12 cellular contexts compared by ENCODE assay signal in the genomic region with DNA sequence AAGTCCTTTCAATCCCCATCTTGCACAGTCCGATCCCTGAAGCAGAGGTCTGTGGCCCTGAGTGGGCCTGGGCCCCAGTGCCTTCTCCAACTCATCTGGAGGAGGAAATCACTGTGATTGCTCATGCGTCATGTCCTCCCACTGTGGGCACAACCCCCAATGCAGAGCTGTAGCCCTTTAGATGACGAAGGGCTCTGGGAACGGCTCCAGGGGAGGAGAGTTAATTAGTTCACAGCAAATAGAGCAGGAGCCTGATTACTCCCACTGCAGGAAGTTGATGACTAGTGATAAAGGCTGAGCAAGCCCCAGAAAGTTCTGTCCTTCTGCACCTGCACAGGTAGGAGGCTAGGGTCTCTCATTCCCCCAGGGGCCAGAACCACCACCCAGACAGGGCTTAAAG.
DNase-seq lines count a peak whose midpoint lies in the region; ATAC-seq, FAIRE-seq and TF ChIP-seq lines count a peak whose summit lies in the region.
"Had no signal": no experiment of that assay in that cellular context is flagged by ENCODE, and none has a peak within 500 bp of the region (broad histone marks: within the 10 kb centered on the region; RNA-seq: fewer than 3 reads in every experiment).

No MANE protein-coding gene starts in this region.

- no peaks in the 10 kb centered on the region for H3K36me3 ChIP-seq in astrocyte (ENCODE audit: insufficient read depth, low read length)

- peaks cover 26% of the 10 kb centered on the region for H3K4me1 ChIP-seq in astrocyte (ENCODE audit: insufficient read depth, low read length)

- H3K4me3 Mint-ChIP-seq in astrocyte (ENCODE audit: unreplicated experiment), result no peak overlapping the region
- H3K4me3 Mint-ChIP-seq: activated B cell treated with CpG ODN at 0.5 μM for 24 hours; activated naive CD4-positive, alpha-beta T cell treated with anti-CD3 and anti-CD28 coated beads for 36 hours; CD4-positive, CD25-positive, alpha-beta regulatory T cell had no signal

- no peak overlapping the region for H2AFZ ChIP-seq in astrocyte (ENCODE audit: low read depth, low read length)

- no peaks in the 10 kb centered on the region for H3K9me3 Mint-ChIP-seq in astrocyte (ENCODE audit: unreplicated experiment)
- H3K9me3 Mint-ChIP-seq: activated B cell treated with CpG ODN at 0.5 μM for 24 hours; activated naive CD4-positive, alpha-beta T cell treated with anti-CD3 and anti-CD28 coated beads for 36 hours; CD4-positive, CD25-positive, alpha-beta regulatory T cell had no signal

- peaks cover 21% of the 10 kb centered on the region for H3K27me3 Mint-ChIP-seq in astrocyte (ENCODE audit: low read depth, unreplicated experiment)

- peak; percentile 52 for FAIRE-seq in astrocyte (lab: Jason Lieb, UNC)
- FAIRE-seq: frontal cortex had no signal

- no peaks in the 10 kb centered on the region for H3K27me3 ChIP-seq in astrocyte (ENCODE audit: insufficient read depth, low read length)

- ATAC-seq in HG02973 (IDR thresholded peaks at IDR 0.05; ENCODE audit: unreplicated experiment), result no peak

- H3K36me3 Mint-ChIP-seq in astrocyte (ENCODE audit: low read depth, unreplicated experiment), result peaks cover 2% of the 10 kb centered on the region
- H3K36me3 Mint-ChIP-seq: CD4-positive, CD25-positive, alpha-beta regulatory T cell had no signal

- no peaks in the 10 kb centered on the region for H4K20me1 ChIP-seq in astrocyte (ENCODE audit: insufficient read depth, low read length)

- H3K27ac Mint-ChIP-seq in astrocyte (ENCODE audit: unreplicated experiment), result no peak overlapping the region
- H3K27ac Mint-ChIP-seq: activated B cell treated with CpG ODN at 0.5 μM for 24 hours; activated naive CD4-positive, alpha-beta T cell treated with anti-CD3 and anti-CD28 coated beads for 36 hours had no signal

- TF ChIP-seq CTCF in AG09319 (IDR thresholded peaks at IDR 0.05; ENCODE audit: low read depth, low read length), result no peak
- TF ChIP-seq CTCF in LNCaP clone FGC (IDR thresholded peaks at IDR 0.05; ENCODE audit: control insufficient read depth, extremely low read depth, insufficient read depth), result no peak
- TF ChIP-seq CTCF in astrocyte (IDR thresholded peaks at IDR 0.05; ENCODE audit: insufficient read depth, low read depth, low read length), result no peak

- H3K4me3 ChIP-seq in LNCaP clone FGC (ENCODE audit: low read depth, low read length) (no peak overlapping the region), astrocyte (ENCODE audit: insufficient read depth, low read depth, low read length) (no peak overlapping the region)

- no peaks in the 10 kb centered on the region for H3K9me3 ChIP-seq in astrocyte (ENCODE audit: insufficient read depth, low read depth, low read length)

- peaks cover 12% of the 10 kb centered on the region for H3K4me1 Mint-ChIP-seq in astrocyte (ENCODE audit: low read depth, unreplicated experiment)
- H3K4me1 Mint-ChIP-seq: activated B cell treated with CpG ODN at 0.5 μM for 24 hours; CD4-positive, CD25-positive, alpha-beta regulatory T cell had no signal

- DNase-seq in AG09319 (ENCODE audit: extremely low read depth, low read depth) (peak; percentile 49), LNCaP clone FGC (ENCODE audit: low read depth) (peak; percentile 19), astrocyte (ENCODE audit: low read depth) (peak; percentile 93), kidney glomerular epithelial cell (lab: John Stamatoyannopoulos, UW) (peak; percentile 96), SK-N-DZ (ENCODE audit: low spot score) (no peak)
- DNase-seq in stimulated activated CD4-positive, alpha-beta T cell treated with anti-CD3 and anti-CD28 coated beads, Interleukin-4, amount 100 ng/mL, for 24 hours, result no peak
- DNase-seq in activated effector memory CD4-positive, alpha-beta T cell treated with anti-CD3 and anti-CD28 coated beads, Interleukin-2, amount 50 U/mL, for 16 hours, result no peak
- DNase-seq: activated B cell treated with CpG ODN at 0.5 μM for 24 hours; activated naive CD4-positive, alpha-beta T cell treated with anti-CD3 and anti-CD28 coated beads for 36 hours; CD4-positive, CD25-positive, alpha-beta regulatory T cell had no signal

- no peaks in the 10 kb centered on the region for H3K79me2 ChIP-seq in astrocyte (ENCODE audit: insufficient read depth, low read length)

- no peak overlapping the region for H3K9ac ChIP-seq in astrocyte (ENCODE audit: low read length)

- H3K27ac ChIP-seq in astrocyte (ENCODE audit: low read depth, low read length), result peak overlapping the region; percentile 13

- H3K4me2 ChIP-seq in astrocyte (ENCODE audit: low read length), result peak overlapping the region; percentile 22

Comparison
In these comparisons a context has a peak if more than half of its experiments do, and no peak if none do; other contexts are left out.
1. DNase-seq: peak in AG09319 (single experiment), LNCaP clone FGC (single experiment), astrocyte (single experiment) and kidney glomerular epithelial cell (single experiment); none in stimulated activated CD4-positive, alpha-beta T cell treated with anti-CD3 and anti-CD28 coated beads, Interleukin-4, amount 100 ng/mL, for 24 hours (single experiment), activated effector memory CD4-positive, alpha-beta T cell treated with anti-CD3 and anti-CD28 coated beads, Interleukin-2, amount 50 U/mL, for 16 hours (single experiment) and SK-N-DZ (single experiment).